Comparison of ENCODE assay signal across 16 cellular contexts in the genomic region with DNA sequence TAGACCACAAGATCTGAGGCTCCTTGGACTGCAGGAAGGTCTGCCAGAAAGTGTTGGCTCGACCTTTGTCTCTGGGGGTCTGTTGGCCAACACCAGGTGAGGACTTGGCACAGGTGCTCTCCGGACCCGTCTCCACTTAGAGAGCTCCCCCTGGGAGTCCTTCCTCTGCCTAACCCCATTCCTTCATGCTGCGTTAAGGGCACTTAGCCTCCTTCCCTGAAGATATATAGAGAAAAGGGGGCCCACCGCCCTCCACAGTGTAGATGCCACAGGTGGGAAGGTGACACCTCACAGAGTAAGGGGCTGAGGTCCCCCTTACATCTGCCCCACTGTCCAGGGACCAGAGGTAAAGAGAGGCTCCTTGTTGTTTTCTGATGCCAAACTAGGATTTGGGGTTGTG. TPM values are rescaled to one million over a fixed set of nuclear protein-coding genes. Genes with fewer than 3 reads are reported as not detected.
DNase-seq lines count a peak whose midpoint lies in the region; ATAC-seq, FAIRE-seq and TF ChIP-seq lines count a peak whose summit lies in the region.
"Had no signal": no experiment of that assay in that cellular context is flagged by ENCODE, and none has a peak within 500 bp of the region (broad histone marks: within the 10 kb centered on the region; RNA-seq: fewer than 3 reads in every experiment).

No MANE protein-coding gene starts in this region.

- H3K4me2 ChIP-seq in H1 (ENCODE audit: insufficient read depth in 1 of 2, low read depth in 2 of 2, low read length in 2 of 2), result no peak overlapping the region

- no peak overlapping the region for H2AFZ ChIP-seq in H1 (ENCODE audit: low read length)

- H3K9ac ChIP-seq in H1 (replicated peaks in 1 of 4; ENCODE audit: extremely low read depth in 1 of 4, low read depth in 3 of 4, low read length in 3 of 4), result no peak overlapping the region

- H3K79me1 ChIP-seq in H1 (ENCODE audit: low read depth, low read length), result no peaks in the 10 kb centered on the region

- no peak for TF ChIP-seq RAD21 in H1 (IDR thresholded peaks at IDR 0.05 in 1 of 2, conservative IDR thresholded peaks at IDR 0.05 in 1 of 2; ENCODE audit: low read depth in 2 of 2, low read length in 2 of 2)

- no peak overlapping the region for H3K27ac Mint-ChIP-seq in T-helper 2 cell treated with Interferon-gamma antibody and Interleukin-4, amounts not matched to agents 5 μg/mL and 100 μg/mL, for 36 hours
- H3K27ac Mint-ChIP-seq in endothelial cell (ENCODE audit: unreplicated experiment), result no peak overlapping the region

- no peak overlapping the region for H3K14ac ChIP-seq in H1 (ENCODE audit: insufficient read length)

- no peak overlapping the region for H3K23ac ChIP-seq in H1 (ENCODE audit: insufficient read length)

- CTCF ChIA-PET in AG04450 (lab: Charles Lee) (interaction anchor here (0.5 to 1.9 kb wide), 10 partner anchors 8 to 1570 kb away, joined by 3 to 8 read pairs (median 3); a partner anchor contains a TSS), H1 (lab: Charles Lee; ENCODE audit: partially characterized antibody) (interaction anchor here (0.6 to 5.0 kb wide), 40 partner anchors 9 to 1161 kb away, joined by 3 to 33 read pairs (median 4); a partner anchor contains a TSS)

- H3K9me3 Mint-ChIP-seq in T-helper 2 cell treated with Interferon-gamma antibody and Interleukin-4, amounts not matched to agents 5 μg/mL and 100 μg/mL, for 36 hours, result no peaks in the 10 kb centered on the region
- H3K9me3 Mint-ChIP-seq in endothelial cell (ENCODE audit: unreplicated experiment), result no peaks in the 10 kb centered on the region
- H3K9me3 Mint-ChIP-seq: CD4-positive, alpha-beta memory T cell had no signal

- H3K23me2 ChIP-seq in H1 (ENCODE audit: low read depth, low read length), result peaks cover 4% of the 10 kb centered on the region; the same call in 1 of the 2 replicates

- no peak overlapping the region for H2BK120ac ChIP-seq in H1 (replicated peaks; ENCODE audit: low read depth, low read length)

- no peak overlapping the region for H3K18ac ChIP-seq in H1 (ENCODE audit: extremely low read depth, low read length)

- peak overlapping the region; percentile 13; the same call in 1 of the 2 replicates for H2BK15ac ChIP-seq in H1 (ENCODE audit: low read length)

- no peak overlapping the region for H2BK20ac ChIP-seq in H1 (ENCODE audit: low read length)

- no peaks in the 10 kb centered on the region for H3K36me3 Mint-ChIP-seq in T-helper 2 cell treated with Interferon-gamma antibody and Interleukin-4, amounts not matched to agents 5 μg/mL and 100 μg/mL, for 36 hours (ENCODE audit: low read depth)
- H3K36me3 Mint-ChIP-seq in endothelial cell (ENCODE audit: low read depth, unreplicated experiment), result no peaks in the 10 kb centered on the region
- H3K36me3 Mint-ChIP-seq: CD4-positive, alpha-beta memory T cell had no signal

- H2BK12ac ChIP-seq in H1 (ENCODE audit: low read depth, low read length), result no peak overlapping the region

- 86% methylated on average over 5 of the region's 5 CpGs; no CpG with 5 or more reads in 1 of the 2 experiments for WGBS in H1 (ENCODE audit: extremely low coverage in 1 of 2, insufficient coverage in 1 of 2, insufficient read length in 1 of 2, insufficient replicate concordance in 2 of 2, low coverage in 1 of 2, low lambda C conversion rate in 2 of 2, missing lambda C conversion rate in 1 of 2), 2 experiments
- WGBS in prostate gland, result 83% methylated on average over 5 of the region's 5 CpGs

- no peak overlapping the region for H2AK5ac ChIP-seq in H1 (ENCODE audit: low read depth, low read length)

- H3K4ac ChIP-seq in H1 (replicated peaks; ENCODE audit: insufficient read length, low read depth, low read length), result no peak overlapping the region

- H3K27me3 ChIP-seq in AG04450 (ENCODE audit: control insufficient read depth, insufficient read depth, low read length), result no peaks in the 10 kb centered on the region
- H3K27me3 ChIP-seq in H1 (replicated peaks in 1 of 4; ENCODE audit: control insufficient read depth in 3 of 4, extremely low read depth in 1 of 4, insufficient read depth in 3 of 4, low read length in 3 of 4), result peaks cover 0 to 12% (median 4%) of the 10 kb centered on the region in 4 experiments; a peak in 4 of 7 replicates
- H3K27me3 ChIP-seq in thoracic aorta (replicated peaks; ENCODE audit: insufficient read depth), result no peaks in the 10 kb centered on the region
- no peaks in the 10 kb centered on the region for H3K27me3 ChIP-seq in prostate gland (replicated peaks; ENCODE audit: insufficient read depth)

- H2BK5ac ChIP-seq in H1 (ENCODE audit: low read depth, low read length), result no peak overlapping the region

- H3K4me3 ChIP-seq in AG04450 (ENCODE audit: low read depth, low read length) (peak overlapping the region; percentile 10; the same call in 1 of the 2 replicates), H1 (ENCODE audit: extremely low read depth in 1 of 4, insufficient read depth in 2 of 4, low read depth in 3 of 4, low read length in 4 of 4) (no peak overlapping the region), thoracic aorta (no peak overlapping the region), prostate gland (no peak overlapping the region)

- H3K9me3 ChIP-seq in AG04450 (ENCODE audit: control insufficient read depth, insufficient read depth, low read length), result no peaks in the 10 kb centered on the region
- no peaks in the 10 kb centered on the region for H3K9me3 ChIP-seq in H1 (ENCODE audit: insufficient read depth in 2 of 2, low read depth in 1 of 2, low read length in 1 of 2)
- H3K9me3 ChIP-seq in thoracic aorta, result no peaks in the 10 kb centered on the region
- H3K9me3 ChIP-seq in prostate gland, result no peaks in the 10 kb centered on the region

- TF ChIP-seq EP300 in H1 (IDR thresholded peaks at IDR 0.05; ENCODE audit: borderline replicate concordance in 1 of 2, low read depth in 2 of 2, low read length in 2 of 2), result no peak

- no peak for TF ChIP-seq POLR2A in H1 (IDR thresholded peaks at IDR 0.05; ENCODE audit: control extremely low read depth in 1 of 2, low read depth in 2 of 2, low read length in 2 of 2)
- no peak for TF ChIP-seq POLR2A in prostate gland (IDR thresholded peaks at IDR 0.05)

- no peak for ATAC-seq in thoracic aorta (ENCODE audit: insufficient number of reproducible peaks, low FRiP score, low read depth)
- ATAC-seq: Panc1 had no signal

- H4K20me1 ChIP-seq in H1 (replicated peaks in 1 of 2; ENCODE audit: control insufficient read depth in 1 of 2, insufficient read depth in 2 of 2, low read length in 2 of 2), result no peaks in the 10 kb centered on the region

- H3K56ac ChIP-seq in H1 (replicated peaks; ENCODE audit: insufficient read length, low read depth, low read length), result no peak overlapping the region

- POLR2A ChIA-PET in AG04450 (lab: Yijun Ruan, JAX) (interaction anchor here (0.7 kb wide), 1 partner anchor 834 kb away, joined by 4 read pairs; no protein-coding TSS in a partner anchor), H1 (lab: Charles Lee; ENCODE audit: partially characterized antibody) (no interaction called here)

- H4K91ac ChIP-seq in H1 (replicated peaks; ENCODE audit: insufficient read length, low read length), result no peak overlapping the region

- no peak overlapping the region for H3K4me3 Mint-ChIP-seq in T-helper 2 cell treated with Interferon-gamma antibody and Interleukin-4, amounts not matched to agents 5 μg/mL and 100 μg/mL, for 36 hours
- no peak overlapping the region for H3K4me3 Mint-ChIP-seq in endothelial cell (ENCODE audit: unreplicated experiment)
- H3K4me3 Mint-ChIP-seq: CD4-positive, alpha-beta memory T cell had no signal

- H3K79me2 ChIP-seq in H1 (ENCODE audit: control insufficient read depth in 1 of 2, insufficient read depth in 2 of 2, low read length in 2 of 2), result no peaks in the 10 kb centered on the region

- no peak for DNase-seq in AG04450 (ENCODE audit: low read depth, low spot score)
- no peak for DNase-seq in H1 (ENCODE audit: low read depth in 1 of 2, low spot score in 2 of 2)
- peak; percentile 65 for DNase-seq in posterior vena cava (ENCODE audit: low spot score)
- no peak for DNase-seq in thoracic aorta (ENCODE audit: low spot score)
- no peak for DNase-seq in central memory CD4-positive, alpha-beta T cell
- no peak for DNase-seq in T-helper 2 cell treated with Interferon-gamma antibody and Interleukin-4, amounts not matched to agents 5 μg/mL and 100 μg/mL, for 36 hours (ENCODE audit: low spot score)
- no peak for DNase-seq in prostate gland (ENCODE audit: low spot score)
- no peak for DNase-seq in endothelial cell (ENCODE audit: low spot score)
- DNase-seq: CD4-positive, alpha-beta memory T cell; GOT3; KG1; NCI-H1105 treated with DMSO at 0.1 percent for 48 hours had no signal

- H4K5ac ChIP-seq in H1 (ENCODE audit: insufficient read length, low read depth, low read length), result no peak overlapping the region

- no peak overlapping the region for H4K8ac ChIP-seq in H1 (ENCODE audit: extremely low read depth, insufficient read depth, low read length)

- H3K27me3 Mint-ChIP-seq in T-helper 2 cell treated with Interferon-gamma antibody and Interleukin-4, amounts not matched to agents 5 μg/mL and 100 μg/mL, for 36 hours (ENCODE audit: low read depth), result peaks cover 50% of the 10 kb centered on the region
- H3K27me3 Mint-ChIP-seq in endothelial cell (ENCODE audit: unreplicated experiment), result peaks cover 15% of the 10 kb centered on the region

- H3K27ac ChIP-seq in AG04450 (ENCODE audit: low read depth, low read length), result peak overlapping the region; percentile 57
- H3K27ac ChIP-seq in H1 (ENCODE audit: low read depth, low read length), result no peak overlapping the region
- peak overlapping the region; percentile 57 to 67 for H3K27ac ChIP-seq in thoracic aorta
- no peak overlapping the region for H3K27ac ChIP-seq in prostate gland

- H3K4me1 ChIP-seq in H1 (replicated peaks in 1 of 4; ENCODE audit: control insufficient read depth in 3 of 4, insufficient read depth in 4 of 4, low read length in 3 of 4) (peaks cover 9 to 18% (median 12%) of the 10 kb centered on the region in 4 experiments; a peak in 6 of 7 replicates), thoracic aorta (ENCODE audit: control insufficient read depth in 1 of 2, low read depth in 2 of 2) (peaks cover 64 to 81% of the 10 kb centered on the region in 2 donors), prostate gland (replicated peaks) (peaks cover 3% of the 10 kb centered on the region)

- peaks cover 9% of the 10 kb centered on the region for H3K4me1 Mint-ChIP-seq in T-helper 2 cell treated with Interferon-gamma antibody and Interleukin-4, amounts not matched to agents 5 μg/mL and 100 μg/mL, for 36 hours (ENCODE audit: low read depth)
- peaks cover 5% of the 10 kb centered on the region for H3K4me1 Mint-ChIP-seq in endothelial cell (ENCODE audit: unreplicated experiment)

- no peak for FAIRE-seq in H1 (lab: Jason Lieb, UNC)
- FAIRE-seq: A204.1, GM12892, HepG2 had no signal

- intact Hi-C loops in posterior vena cava (cut with DNase I), result no loop called here
- intact Hi-C loops in prostate gland (cut with DNase I), result no loop called here

- no peak for TF ChIP-seq CTCF in AG04450 (IDR thresholded peaks at IDR 0.05; ENCODE audit: low read depth, low read length)
- no peak for TF ChIP-seq CTCF in H1 (IDR thresholded peaks at IDR 0.05; ENCODE audit: control extremely low read depth in 1 of 3, insufficient read depth in 1 of 3, low read depth in 1 of 3, low read length in 3 of 3)
- TF ChIP-seq CTCF in thoracic aorta (IDR thresholded peaks at IDR 0.05), result no peak
- TF ChIP-seq CTCF in prostate gland (IDR thresholded peaks at IDR 0.05), result no peak
- TF ChIP-seq CTCF in endothelial cell (IDR thresholded peaks at IDR 0.05; ENCODE audit: unreplicated experiment), result no peak

- H3K36me3 ChIP-seq in H1 (ENCODE audit: control insufficient read depth in 2 of 4, insufficient read depth in 4 of 4, low read length in 3 of 4) (no peaks in the 10 kb centered on the region), thoracic aorta (peaks cover 4% of the 10 kb centered on the region), prostate gland (no peaks in the 10 kb centered on the region)

RNA-seq across cellular contexts. Expression of a gene that starts 8.2 kb away (rescaled TPM):
- polyA plus RNA-seq in AG04450 (2011; rRNA removed) (3,867 and 4,154 TPM in 2 replicates), H1 (2011; rRNA removed) (2.2 and 4.4 TPM in 2 replicates)
- 2,998 and 3,399 TPM in 2 replicates for polyA minus RNA-seq in AG04450 (2011; rRNA and poly(A)+ RNA removed)
- total RNA-seq in H1 (2021; fragmentation: NEBNext Ultra II Directional; extraction: Animal tissue kit (Norgen Biotek cat#: 25700)), result 2.0 and 2.5 TPM in 2 replicates
- 2.9 TPM for polyA plus RNA-seq in H1 (2011; cell fraction: cytosol; rRNA removed)
- 3.6 TPM for polyA plus RNA-seq in H1 (2011; cell fraction: nucleus; rRNA removed)
- 1.7 to 2.1 TPM (median 2.0 TPM) in 4 replicates for polyA plus RNA-seq in H1 (2012, experiment 1 of 2)
- polyA plus RNA-seq in H1 (2012, experiment 2 of 2), result 1.0 TPM
- 2.8 TPM for polyA plus RNA-seq in H1 (2013, experiment 1 of 2)
- 3.4 TPM for polyA plus RNA-seq in H1 (2013, experiment 2 of 2)
- 2.0 and 3.6 TPM in 2 replicates for polyA minus RNA-seq in H1 (2011; rRNA and poly(A)+ RNA removed)
- 2.9 TPM for polyA minus RNA-seq in H1 (2011; cell fraction: cytosol; rRNA and poly(A)+ RNA removed)
- polyA minus RNA-seq in H1 (2011; cell fraction: nucleus; rRNA and poly(A)+ RNA removed), result 2.8 TPM
- total RNA-seq in posterior vena cava (1,000 to 10,000 TPM in 1 of 2 donors, 100 to 1,000 TPM in 1; 466 to 1,458 TPM), thoracic aorta (1,000 to 10,000 TPM in 1 of 2 donors, 100 to 1,000 TPM in 1; 482 to 2,105 TPM), prostate gland (100 to 1,000 TPM; 162 to 319 TPM), endothelial cell (ENCODE audit: unreplicated experiment) (7.2 TPM)
- total RNA-seq: HepG2 had no signal
- polyA plus RNA-seq: CD4-positive, alpha-beta memory T cell had no signal

RNA-seq across cellular contexts. Expression of a gene that starts 53.9 kb away (rescaled TPM):
- polyA plus RNA-seq in AG04450 (2011; rRNA removed) (25.2 and 41.7 TPM in 2 replicates), H1 (2011; rRNA removed) (782 and 980 TPM in 2 replicates)
- 4.3 and 8.8 TPM in 2 replicates for polyA minus RNA-seq in AG04450 (2011; rRNA and poly(A)+ RNA removed)
- 322 and 326 TPM in 2 replicates for total RNA-seq in H1 (2021; fragmentation: NEBNext Ultra II Directional; extraction: Animal tissue kit (Norgen Biotek cat#: 25700))
- 607 TPM for polyA plus RNA-seq in H1 (2011; cell fraction: cytosol; rRNA removed)
- polyA plus RNA-seq in H1 (2011; cell fraction: nucleus; rRNA removed), result 562 TPM
- polyA plus RNA-seq in H1 (2012, experiment 1 of 2), result 269 to 492 TPM (median 434 TPM) in 4 replicates
- 469 TPM for polyA plus RNA-seq in H1 (2012, experiment 2 of 2)
- 853 TPM for polyA plus RNA-seq in H1 (2013, experiment 1 of 2)
- polyA plus RNA-seq in H1 (2013, experiment 2 of 2), result 787 TPM
- 98.8 and 122 TPM in 2 replicates for polyA minus RNA-seq in H1 (2011; rRNA and poly(A)+ RNA removed)
- polyA minus RNA-seq in H1 (2011; cell fraction: cytosol; rRNA and poly(A)+ RNA removed), result 242 TPM
- polyA minus RNA-seq in H1 (2011; cell fraction: nucleus; rRNA and poly(A)+ RNA removed), result 141 TPM
- total RNA-seq in posterior vena cava (10 to 100 TPM; 37.9 to 54.8 TPM), thoracic aorta (1,000 to 10,000 TPM in 1 of 2 donors, 100 to 1,000 TPM in 1; 608 to 2,156 TPM), prostate gland (100 to 1,000 TPM; 152 to 250 TPM), endothelial cell (ENCODE audit: unreplicated experiment) (1,170 TPM)
- total RNA-seq: CD4-positive, alpha-beta memory T cell had no signal
- polyA plus RNA-seq: CD4-positive, alpha-beta memory T cell had no signal

Comparison
In these comparisons a context has a peak if more than half of its experiments do, and no peak if none do; other contexts are left out.
1. H3K27ac ChIP-seq: peak in AG04450 (single experiment) and thoracic aorta (2 of 2); none in H1 (single experiment) and prostate gland (0 of 2).
2. RNA of a gene that starts 8.2 kb away (total RNA-seq): 482 to 2,105 TPM in thoracic aorta, 466 to 1,458 TPM in posterior vena cava and 162 to 319 TPM in prostate gland; 7.2 TPM in endothelial cell (single experiment) and 2.0 to 2.5 TPM in H1; every median in the first group is over 10 times any median in the second.